In the genomic region with DNA sequence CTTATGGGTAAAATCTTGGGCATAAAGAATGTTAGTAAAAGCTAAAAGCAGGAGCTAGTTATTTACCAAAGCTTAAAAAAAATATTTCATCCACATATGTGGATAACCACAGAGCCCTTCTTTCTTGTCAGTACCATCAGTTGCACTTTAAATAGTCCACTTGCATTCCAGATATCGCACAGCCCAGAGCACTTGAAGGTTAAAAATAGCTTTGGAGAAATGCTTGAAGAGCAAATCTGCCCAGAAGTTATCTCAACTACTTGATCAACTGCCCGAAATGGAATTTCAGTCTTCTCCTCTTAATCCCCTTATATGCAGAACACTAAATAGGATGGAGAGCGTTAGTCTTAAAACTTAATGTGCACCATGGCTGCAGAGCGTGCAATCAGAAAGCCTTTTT, we compare ENCODE assay signal across 14 cellular contexts.
DNase-seq lines count a peak whose midpoint lies in the region; ATAC-seq and TF ChIP-seq lines count a peak whose summit lies in the region.
"Had no signal": no experiment of that assay in that cellular context is flagged by ENCODE, and none has a peak within 500 bp of the region (broad histone marks: within the 10 kb centered on the region; RNA-seq: fewer than 3 reads in every experiment).

No MANE protein-coding gene starts in this region.

- H3K36me3 Mint-ChIP-seq in WTC11 = no peaks in the 10 kb centered on the region

- H4K8ac ChIP-seq in mesenchymal stem cell (ENCODE audit: low read length) = no peak overlapping the region
- H4K8ac ChIP-seq in trophoblast cell (ENCODE audit: low read depth, low read length) = no peak overlapping the region

- no peak overlapping the region for H4K12ac ChIP-seq in trophoblast cell (ENCODE audit: low read depth, low read length)

- H3K79me1 ChIP-seq in mesenchymal stem cell (replicated peaks; ENCODE audit: low read length, poor library complexity, severe bottlenecking) (no peaks in the 10 kb centered on the region), trophoblast cell (ENCODE audit: low read length) (no peaks in the 10 kb centered on the region)

- H3K23ac ChIP-seq in mesenchymal stem cell (ENCODE audit: low read length in 2 of 2) (no peak overlapping the region), trophoblast cell (ENCODE audit: low read length) (no peak overlapping the region)

- H2AFZ ChIP-seq in mesenchymal stem cell (ENCODE audit: low read depth, low read length) (no peak overlapping the region), trophoblast cell (ENCODE audit: insufficient read depth, low read length, poor library complexity) (no peak overlapping the region)

- H3K18ac ChIP-seq in mesenchymal stem cell (ENCODE audit: low read depth in 1 of 2, low read length in 2 of 2) (no peak overlapping the region), trophoblast cell (ENCODE audit: low read length) (no peak overlapping the region)

- 68% methylated on average over 4 of the region's 4 CpGs for WGBS in mesenchymal stem cell
- no CpG with 5 or more reads among the region's 4 CpGs for WGBS in trophoblast cell (ENCODE audit: extremely low coverage, insufficient coverage, insufficient read length)

- CTCF ChIA-PET in WTC11 (lab: Charles Lee) = no interaction called here

- H4K91ac ChIP-seq in mesenchymal stem cell (ENCODE audit: low read length) (no peak overlapping the region), trophoblast cell (ENCODE audit: low read depth, low read length) (no peak overlapping the region)

- H2BK120ac ChIP-seq in mesenchymal stem cell (ENCODE audit: low read depth, low read length) (no peak overlapping the region), trophoblast cell (ENCODE audit: insufficient read depth, low read length, poor library complexity) (no peak overlapping the region)

- TF ChIP-seq CTCF in WTC11 (IDR thresholded peaks at IDR 0.05) = no peak

- H3K27me3 ChIP-seq in mesenchymal stem cell (ENCODE audit: control insufficient read depth in 1 of 2, insufficient read depth in 1 of 2, low read length in 2 of 2) = peaks cover 0 to 3% of the 10 kb centered on the region in 2 experiments
- H3K27me3 ChIP-seq in skeletal muscle tissue (ENCODE audit: control insufficient read depth in 3 of 3, insufficient read depth in 3 of 3, low read length in 3 of 3) = no peaks in the 10 kb centered on the region
- no peaks in the 10 kb centered on the region for H3K27me3 ChIP-seq in trophoblast cell (ENCODE audit: insufficient read depth, low read length)

- H3K4me1 ChIP-seq in mesenchymal stem cell (ENCODE audit: control insufficient read depth, insufficient read depth, low read depth, low read length) (no peaks in the 10 kb centered on the region), skeletal muscle tissue (ENCODE audit: control insufficient read depth in 3 of 3, insufficient read depth in 3 of 3, low read length in 3 of 3) (peaks cover 36 to 44% (median 43%) of the 10 kb centered on the region in 3 donors), trophoblast cell (ENCODE audit: control insufficient read depth in 1 of 2, insufficient read depth in 2 of 2, low read length in 2 of 2) (no peaks in the 10 kb centered on the region)

- no peak overlapping the region for H2BK12ac ChIP-seq in mesenchymal stem cell (ENCODE audit: low read length in 2 of 2)
- H2BK12ac ChIP-seq in trophoblast cell (ENCODE audit: low read length) = no peak overlapping the region

- ATAC-seq in WTC11 = no peak
- peak; percentile 75 for ATAC-seq in Right ventricle myocardium superior (ENCODE audit: poor library complexity)
- no peak for ATAC-seq in HG02588 (IDR thresholded peaks at IDR 0.05; ENCODE audit: unreplicated experiment)
- ATAC-seq: HepG2 had no signal

- no peak overlapping the region for H2BK15ac ChIP-seq in mesenchymal stem cell (ENCODE audit: low read depth, poor library complexity, severe bottlenecking)

- H3K36me3 ChIP-seq in mesenchymal stem cell (ENCODE audit: control insufficient read depth in 1 of 2, insufficient read depth in 2 of 2, low read depth in 1 of 2, low read length in 2 of 2) (no peaks in the 10 kb centered on the region), skeletal muscle tissue (ENCODE audit: control insufficient read depth in 3 of 3, insufficient read depth in 3 of 3, low read length in 3 of 3) (peaks cover 57 to 83% (median 79%) of the 10 kb centered on the region in 3 donors), trophoblast cell (ENCODE audit: control insufficient read depth in 1 of 2, insufficient read depth in 2 of 2, low read length in 2 of 2) (no peaks in the 10 kb centered on the region)

- H3K4me2 ChIP-seq in mesenchymal stem cell (ENCODE audit: low read length, poor library complexity, severe bottlenecking) (no peak overlapping the region), trophoblast cell (ENCODE audit: low read length) (no peak overlapping the region)

- no peak for DNase-seq in WTC11 (ENCODE audit: low spot score)
- DNase-seq in Right ventricle myocardium superior = no peak
- DNase-seq in mesenchymal stem cell = peak; percentile 28
- DNase-seq in trophoblast cell = no peak
- no peak for DNase-seq in glomerular visceral epithelial cell (ENCODE audit: extremely low spot score)
- DNase-seq: CD8-positive, alpha-beta memory T cell; MM.1S; NCI-H1105 treated with DMSO at 0.1 percent for 48 hours; NCI-H1930; NCI-H2171 treated with DMSO at 0.1 percent for 48 hours; SIG-M5 had no signal

- H3K9ac ChIP-seq in mesenchymal stem cell (ENCODE audit: low read length) = no peak overlapping the region
- H3K9ac ChIP-seq in skeletal muscle tissue (ENCODE audit: low read depth in 1 of 3, low read length in 3 of 3) = no peak overlapping the region
- H3K9ac ChIP-seq in trophoblast cell (ENCODE audit: low read length) = no peak overlapping the region

- H3K79me2 ChIP-seq in trophoblast cell (ENCODE audit: control insufficient read depth, insufficient read depth, low read length, poor library complexity) = no peaks in the 10 kb centered on the region

- H3K9me3 ChIP-seq in mesenchymal stem cell (ENCODE audit: control insufficient read depth, low read length) (no peaks in the 10 kb centered on the region), skeletal muscle tissue (ENCODE audit: control insufficient read depth in 3 of 3, low read length in 3 of 3) (no peaks in the 10 kb centered on the region), trophoblast cell (ENCODE audit: insufficient read depth, low read depth, low read length) (no peaks in the 10 kb centered on the region)

- H3K4me3 ChIP-seq in mesenchymal stem cell (ENCODE audit: insufficient read depth in 1 of 2, low read depth in 1 of 2, low read length in 2 of 2) (no peak overlapping the region), skeletal muscle tissue (ENCODE audit: low read length in 3 of 3) (no peak overlapping the region), trophoblast cell (ENCODE audit: low read depth, low read length) (no peak overlapping the region)

- H3K14ac ChIP-seq in mesenchymal stem cell (ENCODE audit: low read length in 2 of 2) (no peak overlapping the region), trophoblast cell (ENCODE audit: low read length) (no peak overlapping the region)

- H3K27me3 Mint-ChIP-seq in WTC11 (ENCODE audit: low read depth) = no peaks in the 10 kb centered on the region
- H3K27me3 Mint-ChIP-seq: CD8-positive, alpha-beta memory T cell had no signal

- no peak overlapping the region for H3K27ac ChIP-seq in mesenchymal stem cell (ENCODE audit: low read length, poor library complexity, severe bottlenecking)
- peak overlapping the region; percentile 42 for H3K27ac ChIP-seq in skeletal muscle tissue (ENCODE audit: low read depth, low read length)
- H3K27ac ChIP-seq in trophoblast cell (ENCODE audit: low read depth, low read length) = no peak overlapping the region

- H3K27ac Mint-ChIP-seq in WTC11 = 0 out of 2 replicates have a peak overlapping the region, but pooled peaks have one; percentile 55

- POLR2A ChIA-PET in WTC11 (lab: Charles Lee) = no interaction called here

- H3K4me1 Mint-ChIP-seq in WTC11 = peaks cover 9% of the 10 kb centered on the region
- H3K4me1 Mint-ChIP-seq: CD8-positive, alpha-beta memory T cell had no signal

- H2BK5ac ChIP-seq in mesenchymal stem cell (ENCODE audit: low read depth, low read length, poor library complexity, severe bottlenecking) (no peak overlapping the region), trophoblast cell (ENCODE audit: low read depth, low read length, poor library complexity) (no peak overlapping the region)

- intact Hi-C loops in Right ventricle myocardium superior (cut with DNase I) = no loop called here

- H3K4ac ChIP-seq in mesenchymal stem cell (ENCODE audit: low read depth in 1 of 2, low read length in 2 of 2) = no peak overlapping the region
- no peak overlapping the region for H3K4ac ChIP-seq in trophoblast cell (ENCODE audit: low read depth, low read length)

- H2AK5ac ChIP-seq in mesenchymal stem cell (ENCODE audit: low read length, severe bottlenecking) (no peak overlapping the region), trophoblast cell (ENCODE audit: low read length) (no peak overlapping the region)

- no peaks in the 10 kb centered on the region for H3K9me3 Mint-ChIP-seq in WTC11

- H3K4me3 Mint-ChIP-seq in WTC11 = no peak overlapping the region
- H3K4me3 Mint-ChIP-seq: CD8-positive, alpha-beta memory T cell had no signal

TF ChIP-seq in WTC11, 78 proteins besides CTCF, POLR2A, EP300 and RAD21 (continues in another document):
- TF ChIP-seq, protein P1, sequence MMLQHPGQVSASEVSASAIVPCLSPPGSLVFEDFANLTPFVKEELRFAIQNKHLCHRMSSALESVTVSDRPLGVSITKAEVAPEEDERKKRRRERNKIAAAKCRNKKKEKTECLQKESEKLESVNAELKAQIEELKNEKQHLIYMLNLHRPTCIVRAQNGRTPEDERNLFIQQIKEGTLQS (CRISPR knock-in tag; conservative IDR thresholded peaks at IDR 0.05) = no peak
- no peak for TF ChIP-seq ZNF232 (CRISPR knock-in tag; IDR thresholded peaks at IDR 0.05)
- TF ChIP-seq, protein P2, sequence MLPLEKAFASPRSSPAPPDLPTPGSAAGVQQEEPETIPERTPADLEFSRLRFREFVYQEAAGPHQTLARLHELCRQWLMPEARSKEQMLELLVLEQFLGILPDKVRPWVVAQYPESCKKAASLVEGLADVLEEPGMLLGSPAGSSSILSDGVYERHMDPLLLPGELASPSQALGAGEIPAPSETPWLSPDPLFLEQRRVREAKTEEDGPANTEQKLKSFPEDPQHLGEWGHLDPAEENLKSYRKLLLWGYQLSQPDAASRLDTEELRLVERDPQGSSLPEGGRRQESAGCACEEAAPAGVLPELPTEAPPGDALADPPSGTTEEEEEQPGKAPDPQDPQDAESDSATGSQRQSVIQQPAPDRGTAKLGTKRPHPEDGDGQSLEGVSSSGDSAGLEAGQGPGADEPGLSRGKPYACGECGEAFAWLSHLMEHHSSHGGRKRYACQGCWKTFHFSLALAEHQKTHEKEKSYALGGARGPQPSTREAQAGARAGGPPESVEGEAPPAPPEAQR (CRISPR knock-in tag; IDR thresholded peaks at IDR 0.05) = no peak
